Comparison of ENCODE assay signal across 17 cellular contexts in the genomic region with DNA sequence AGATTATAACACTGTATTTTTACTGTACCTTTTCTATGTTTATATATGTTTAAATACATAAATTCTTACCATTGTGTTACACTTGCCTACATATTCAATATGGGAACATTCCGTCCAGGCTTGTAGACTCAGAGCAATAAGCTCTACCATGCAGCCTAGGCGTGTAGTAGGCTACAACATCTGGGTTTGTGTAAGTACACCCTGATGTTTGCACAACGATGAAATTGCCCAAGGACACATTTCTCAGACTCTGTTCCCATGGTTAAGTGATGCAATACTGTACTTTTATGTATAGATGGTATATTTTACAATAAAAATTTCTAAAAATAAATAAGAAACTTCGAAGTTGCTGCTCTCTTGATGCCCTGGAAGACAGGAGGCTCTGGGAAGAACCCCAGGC. TPM values are rescaled to one million over a fixed set of nuclear protein-coding genes. Genes with fewer than 3 reads are reported as not detected.
A peak's percentile ranks its signal among the peaks of the same experiment; 100 is the strongest.
DNase-seq lines count a peak whose midpoint lies in the region; ATAC-seq, FAIRE-seq and TF ChIP-seq lines count a peak whose summit lies in the region.
"Had no signal": no experiment of that assay in that cellular context is flagged by ENCODE, and none has a peak within 500 bp of the region (broad histone marks: within the 10 kb centered on the region; RNA-seq: fewer than 3 reads in every experiment).

No MANE protein-coding gene starts in this region.

- FAIRE-seq in D721Med (lab: Jason Lieb, UNC): peak; percentile 25
- FAIRE-seq: HTR-8/SVneo, small intestine had no signal

- ATAC-seq in GM18873 (IDR thresholded peaks at IDR 0.05; ENCODE audit: low FRiP score, unreplicated experiment): no peak
- ATAC-seq in GM19328 (IDR thresholded peaks at IDR 0.05; ENCODE audit: unreplicated experiment): no peak
- no peak for ATAC-seq in HG03039 (IDR thresholded peaks at IDR 0.05; ENCODE audit: unreplicated experiment)
- ATAC-seq: activated CD4-positive, CD25-positive, alpha-beta regulatory T cell treated with anti-CD3 and anti-CD28 coated beads, Interleukin-2, amount 50 U/mL, for 24 hours had no signal

- TF ChIP-seq CTCF in D721Med (IDR thresholded peaks at IDR 0.05; ENCODE audit: insufficient read depth, missing control alignments): no peak

- no peak for DNase-seq in D721Med (ENCODE audit: insufficient read length, low spot score)
- peak; percentile 61 for DNase-seq in NCI-H82 treated with DMSO at 0.1 percent for 48 hours (lab: John Stamatoyannopoulos, UW; ENCODE audit: unreplicated experiment)
- peak; percentile 89 for DNase-seq in amniotic epithelial cell (ENCODE audit: low read depth)
- DNase-seq in iris pigment epithelial cell (ENCODE audit: low read depth): peak; percentile 79
- no peak for DNase-seq in mucosa of gallbladder (ENCODE audit: low spot score)
- DNase-seq: COR-L47; hippocampal formation; NCI-H1930; posterior cingulate gyrus; SHP77 treated with DMSO at 0.1 percent for 48 hours; small intestine; stimulated activated CD4-positive, alpha-beta T cell treated with anti-CD3 and anti-CD28 coated beads, Interleukin-4, amount 100 ng/mL, for 1 hour had no signal

RNA-seq across cellular contexts. Expression of gene YPEL5, which starts 38.4 kb away (rescaled TPM):
- total RNA-seq in mucosa of gallbladder: 133 TPM

RNA-seq across cellular contexts. Expression of gene LBH, which starts 46.2 kb away (rescaled TPM):
- total RNA-seq in mucosa of gallbladder: 114 TPM

Comparison
In these comparisons a context has a peak if more than half of its experiments do, and no peak if none do; other contexts are left out.
1. DNase-seq: peak in NCI-H82 treated with DMSO at 0.1 percent for 48 hours (single experiment), amniotic epithelial cell (single experiment) and iris pigment epithelial cell (single experiment); none in D721Med (single experiment) and mucosa of gallbladder (single experiment).